8 cellular contexts compared by ENCODE assay signal in genomic region chr13:111460548-111461444, GRCh38.
DNase-seq lines count a peak whose midpoint lies in the region; ATAC-seq and TF ChIP-seq lines count a peak whose summit lies in the region.

No MANE protein-coding gene starts in this region.

- H3K27ac ChIP-seq in iPS DF 6.9 (ENCODE audit: low read length): no peak overlapping the region

- peaks cover 3% of the 10 kb centered on the region for H3K36me3 Mint-ChIP-seq in T-helper 17 cell (ENCODE audit: low read depth)

- no peak overlapping the region for H3K27ac Mint-ChIP-seq in T-helper 17 cell

- DNase-seq in NCI-H524 (lab: John Stamatoyannopoulos, UW) (peak; percentile 20 to 57), NCI-H524 treated with DMSO at 0.1 percent for 48 hours (lab: John Stamatoyannopoulos, UW) (no peak), NCI-H1105 treated with DMSO at 0.1 percent for 48 hours (lab: John Stamatoyannopoulos, UW) (peak; percentile 84), adipocyte (ENCODE audit: low read depth) (peak; percentile 71), iPS DF 6.9 (ENCODE audit: low read depth, low spot score) (peak; percentile 35), superior temporal gyrus (ENCODE audit: extremely low spot score) (peak; percentile 81), T-helper 17 cell (no peak), omental fat pad (ENCODE audit: low spot score) (no peak)

- no peak overlapping the region for H3K4me3 Mint-ChIP-seq in T-helper 17 cell

- H3K9me3 ChIP-seq in adipocyte (ENCODE audit: control insufficient read depth, low read length) (peaks cover 13% of the 10 kb centered on the region), iPS DF 6.9 (ENCODE audit: control insufficient read depth, insufficient read depth, low read length) (no peaks in the 10 kb centered on the region), T-helper 17 cell (ENCODE audit: control insufficient read depth, low read length, poor library complexity, severe bottlenecking) (no peaks in the 10 kb centered on the region)

- peaks cover 48% of the 10 kb centered on the region for H3K27me3 Mint-ChIP-seq in T-helper 17 cell

- H3K4me1 ChIP-seq in adipocyte (ENCODE audit: control insufficient read depth, insufficient read depth, low read length): no peaks in the 10 kb centered on the region
- H3K4me1 ChIP-seq in iPS DF 6.9 (ENCODE audit: control insufficient read depth, insufficient read depth, low read length): peaks cover 2% of the 10 kb centered on the region; the same call in 1 of the 2 replicates

- WGBS in iPS DF 6.9 (ENCODE audit: insufficient coverage, insufficient read length): no CpG with 5 or more reads among the region's 22 CpGs

- ATAC-seq in T-helper 17 cell (no peak), omental fat pad (ENCODE audit: low FRiP score) (no peak)

- H3K36me3 ChIP-seq in adipocyte (ENCODE audit: control insufficient read depth, insufficient read depth, low read length, severe bottlenecking): no peaks in the 10 kb centered on the region
- H3K36me3 ChIP-seq in iPS DF 6.9 (ENCODE audit: control insufficient read depth, insufficient read depth, low read length): no peaks in the 10 kb centered on the region

- H3K9ac ChIP-seq in adipocyte (ENCODE audit: low read length): no peak overlapping the region

- H3K27me3 ChIP-seq in adipocyte (replicated peaks; ENCODE audit: control insufficient read depth, insufficient read depth, low read length) (peaks cover 54% of the 10 kb centered on the region), iPS DF 6.9 (ENCODE audit: control insufficient read depth, insufficient read depth, low read length) (no peaks in the 10 kb centered on the region)

- H3K4me3 ChIP-seq in adipocyte (ENCODE audit: low read length): no peak overlapping the region
- H3K4me3 ChIP-seq in iPS DF 6.9 (ENCODE audit: low read length): no peak overlapping the region

- no peak for TF ChIP-seq CTCF in omental fat pad (IDR thresholded peaks at IDR 0.05)

- H3K4me1 Mint-ChIP-seq in T-helper 17 cell: no peaks in the 10 kb centered on the region

Comparison
In these comparisons a context has a peak if more than half of its experiments do, and no peak if none do; other contexts are left out.
1. DNase-seq: peak in NCI-H524 (2 of 2), NCI-H1105 treated with DMSO at 0.1 percent for 48 hours (single experiment), adipocyte (single experiment), iPS DF 6.9 (single experiment) and superior temporal gyrus (single experiment); none in NCI-H524 treated with DMSO at 0.1 percent for 48 hours (single experiment), T-helper 17 cell (0 of 3) and omental fat pad (single experiment).